In genomic region chr16:2072926-2073325, GRCh38 we compare ENCODE assay signal across 30 cellular contexts. TPM values are rescaled to one million over a fixed set of nuclear protein-coding genes. Genes with fewer than 3 reads are reported as not detected.
"Had no signal": no experiment of that assay in that cellular context is flagged by ENCODE, and none has a peak within 500 bp of the region (broad histone marks: within the 10 kb centered on the region; RNA-seq: fewer than 3 reads in every experiment).

No MANE protein-coding gene starts in this region.

- DNase-seq: naive B cell; naive thymus-derived CD8-positive, alpha-beta T cell; nephron progenitor cell; nucleus accumbens; right cardiac atrium; right lobe of liver; sigmoid colon; small intestine; stimulated activated CD4-positive, alpha-beta T cell treated with anti-CD3 and anti-CD28 coated beads, Interleukin-15, amount 100 ng/mL, for 24 hours; stimulated activated CD4-positive, alpha-beta T cell treated with anti-CD3 and anti-CD28 coated beads, Interleukin-2, amount 100 ng/mL, for 24 hours; stimulated activated CD4-positive, alpha-beta T cell treated with anti-CD3 and anti-CD28 coated beads, Interleukin-2, amount 100 ng/mL, for 48 hours; stimulated activated CD4-positive, alpha-beta T cell treated with anti-CD3 and anti-CD28 coated beads, Interleukin-4, amount 100 ng/mL, for 24 hours; stimulated activated naive CD4-positive, alpha-beta T cell; stimulated activated naive CD8-positive, alpha-beta T cell treated with anti-CD3 and anti-CD28 coated beads, Interleukin-15, amount 100 ng/mL, for 72 hours; stimulated activated naive CD8-positive, alpha-beta T cell treated with anti-CD3 and anti-CD28 coated beads, Interleukin-15, Interleukin-2, amounts not matched to agents 100 U/mL and 50 U/mL, for 24 hours; testis; trophoblast cell had no signal

- H3K36me3 Mint-ChIP-seq: natural killer cell treated with Interleukin-12 subunit alpha and Interleukin-12 subunit beta and Interleukin-15 and Interleukin-18, amount 100 ng/mL, for 72 hours had no signal

- H3K4me1 ChIP-seq: pancreas, prostate gland, right lobe of liver, suprapubic skin, testis, tibial nerve, upper lobe of left lung, vagina had no signal

- H3K4me3 Mint-ChIP-seq: naive B cell; naive thymus-derived CD8-positive, alpha-beta T cell; natural killer cell treated with Interleukin-12 subunit alpha and Interleukin-12 subunit beta and Interleukin-15 and Interleukin-18, amount 100 ng/mL, for 72 hours; nephron progenitor cell; neural crest cell; stimulated activated memory B cell treated with anti-CD40 and anti-IgM and Interleukin-4, amounts not matched to agents 10 μg/mL and 1 μg/mL and 100 μg/mL, for 72 hours; stimulated activated naive CD8-positive, alpha-beta T cell treated with anti-CD3 and anti-CD28 coated beads, Interleukin-15, amount 100 ng/mL, for 72 hours had no signal

- H3K9me3 Mint-ChIP-seq: naive B cell; naive thymus-derived CD8-positive, alpha-beta T cell; natural killer cell treated with Interleukin-12 subunit alpha and Interleukin-12 subunit beta and Interleukin-15 and Interleukin-18, amount 100 ng/mL, for 72 hours; nephron progenitor cell; neural crest cell; stimulated activated memory B cell treated with anti-CD40 and anti-IgM and Interleukin-4, amounts not matched to agents 10 μg/mL and 1 μg/mL and 100 μg/mL, for 72 hours; stimulated activated naive CD8-positive, alpha-beta T cell treated with anti-CD3 and anti-CD28 coated beads, Interleukin-15, amount 100 ng/mL, for 72 hours had no signal

- H3K4me1 Mint-ChIP-seq: naive B cell; naive thymus-derived CD8-positive, alpha-beta T cell; nephron progenitor cell; neural crest cell; stimulated activated memory B cell treated with anti-CD40 and anti-IgM and Interleukin-4, amounts not matched to agents 10 μg/mL and 1 μg/mL and 100 μg/mL, for 72 hours; stimulated activated naive CD8-positive, alpha-beta T cell treated with anti-CD3 and anti-CD28 coated beads, Interleukin-15, amount 100 ng/mL, for 72 hours had no signal

- ATAC-seq: naive thymus-derived CD8-positive, alpha-beta T cell; natural killer cell treated with Interleukin-12 subunit alpha and Interleukin-12 subunit beta and Interleukin-15 and Interleukin-18, amount 100 ng/mL, for 72 hours; right cardiac atrium; right lobe of liver; stimulated activated memory B cell treated with anti-CD40 and anti-IgM and Interleukin-4, amounts not matched to agents 10 μg/mL and 1 μg/mL and 100 μg/mL, for 72 hours; stimulated activated naive CD8-positive, alpha-beta T cell treated with anti-CD3 and anti-CD28 coated beads, Interleukin-15, amount 100 ng/mL, for 72 hours; stimulated activated naive CD8-positive, alpha-beta T cell treated with anti-CD3 and anti-CD28 coated beads, Interleukin-15, Interleukin-2, amounts not matched to agents 100 U/mL and 50 U/mL, for 24 hours had no signal

- H3K27ac Mint-ChIP-seq: natural killer cell treated with Interleukin-12 subunit alpha and Interleukin-12 subunit beta and Interleukin-15 and Interleukin-18, amount 100 ng/mL, for 72 hours; nephron progenitor cell; stimulated activated memory B cell treated with anti-CD40 and anti-IgM and Interleukin-4, amounts not matched to agents 10 μg/mL and 1 μg/mL and 100 μg/mL, for 72 hours had no signal

- H3K9me3 ChIP-seq: neutrophil, pancreas, prostate gland, right lobe of liver, sigmoid colon, suprapubic skin, testis, tibial nerve, upper lobe of left lung, vagina had no signal

- H3K27me3 Mint-ChIP-seq: naive B cell; naive thymus-derived CD8-positive, alpha-beta T cell; natural killer cell treated with Interleukin-12 subunit alpha and Interleukin-12 subunit beta and Interleukin-15 and Interleukin-18, amount 100 ng/mL, for 72 hours; stimulated activated memory B cell treated with anti-CD40 and anti-IgM and Interleukin-4, amounts not matched to agents 10 μg/mL and 1 μg/mL and 100 μg/mL, for 72 hours; stimulated activated naive CD8-positive, alpha-beta T cell treated with anti-CD3 and anti-CD28 coated beads, Interleukin-15, amount 100 ng/mL, for 72 hours had no signal

- H3K27ac ChIP-seq: neutrophil, pancreas, prostate gland, right lobe of liver, suprapubic skin, testis, tibial nerve, upper lobe of left lung, vagina had no signal

- H3K4me3 ChIP-seq: pancreas, prostate gland, right lobe of liver, sigmoid colon, suprapubic skin, testis, tibial nerve, upper lobe of left lung, vagina had no signal

- H3K27me3 ChIP-seq: neutrophil, pancreas, right lobe of liver, sigmoid colon, suprapubic skin, testis, tibial nerve, upper lobe of left lung, vagina had no signal

RNA-seq across cellular contexts. Expression of gene NPW, which starts 53.3 kb away (rescaled TPM):
- total RNA-seq: naive thymus-derived CD8-positive, alpha-beta T cell; posterior vena cava; right cardiac atrium; sigmoid colon; skeletal muscle tissue; urinary bladder; vagina had no signal
